ENCODE assay signal across 8 cellular contexts in genomic region chr17:77280304-77280910, GRCh38.
DNase-seq lines count a peak whose midpoint lies in the region; ATAC-seq and TF ChIP-seq lines count a peak whose summit lies in the region.

No MANE protein-coding gene starts in this region.

- DNase-seq in activated CD4-positive, alpha-beta memory T cell treated with anti-CD3 and anti-CD28 coated beads, Interleukin-2, amount 10 ng/mL, durations not matched to agents 7 days and 5 days: no peak
- no peak for DNase-seq in immature natural killer cell
- DNase-seq in tibial artery: no peak
- DNase-seq in KG1 (lab: John Stamatoyannopoulos, UW): no peak
- no peak for DNase-seq in anterior cingulate cortex (lab: John Stamatoyannopoulos, UW)

- ATAC-seq in HG02798 (IDR thresholded peaks at IDR 0.05; ENCODE audit: poor library complexity, unreplicated experiment) (peak; percentile 8), HG03469 (IDR thresholded peaks at IDR 0.05; ENCODE audit: unreplicated experiment) (no peak)

- H3K9me2 ChIP-seq in DOHH2 (replicated peaks; ENCODE audit: control insufficient read depth, low read length): no peaks in the 10 kb centered on the region

- CTCF ChIA-PET in activated CD4-positive, alpha-beta memory T cell treated with anti-CD3 and anti-CD28 coated beads, Interleukin-2, amount 10 ng/mL, durations not matched to agents 7 days and 5 days (lab: Charles Lee): no interaction called here

- H3K27me3 ChIP-seq in DOHH2 (ENCODE audit: control insufficient read depth, low read length): peaks cover 15% of the 10 kb centered on the region
- H3K27me3 ChIP-seq in tibial artery: peaks cover 0 to 44% of the 10 kb centered on the region in 2 donors

- H3K4me1 ChIP-seq in DOHH2 (ENCODE audit: control insufficient read depth, low read length): peaks cover 20% of the 10 kb centered on the region
- peaks cover 0 to 25% (median 12%) of the 10 kb centered on the region in 4 donors for H3K4me1 ChIP-seq in tibial artery

- H3K36me3 Mint-ChIP-seq in activated CD4-positive, alpha-beta memory T cell treated with anti-CD3 and anti-CD28 coated beads, Interleukin-2, amount 10 ng/mL, durations not matched to agents 7 days and 5 days (ENCODE audit: low read depth): no peaks in the 10 kb centered on the region
- H3K36me3 Mint-ChIP-seq in immature natural killer cell: no peaks in the 10 kb centered on the region

- peak overlapping the region; percentile 33; the same call in 1 of the 2 replicates for H3K4me3 ChIP-seq in DOHH2 (ENCODE audit: low read length)
- H3K4me3 ChIP-seq in tibial artery: peak overlapping the region; percentile 40 to 53

- H3K27me3 Mint-ChIP-seq in activated CD4-positive, alpha-beta memory T cell treated with anti-CD3 and anti-CD28 coated beads, Interleukin-2, amount 10 ng/mL, durations not matched to agents 7 days and 5 days: peaks cover 47% of the 10 kb centered on the region
- H3K27me3 Mint-ChIP-seq in immature natural killer cell (ENCODE audit: low read depth in 3 of 3): peaks cover 12 to 34% (median 24%) of the 10 kb centered on the region in 3 donors

- H3F3A ChIP-seq in DOHH2 (ENCODE audit: control insufficient read depth, insufficient read depth): no peaks in the 10 kb centered on the region

- H3K9me3 ChIP-seq in DOHH2 (ENCODE audit: control insufficient read depth, insufficient read depth, low read length): no peaks in the 10 kb centered on the region
- H3K9me3 ChIP-seq in tibial artery: no peaks in the 10 kb centered on the region

- POLR2A ChIA-PET in activated CD4-positive, alpha-beta memory T cell treated with anti-CD3 and anti-CD28 coated beads, Interleukin-2, amount 10 ng/mL, durations not matched to agents 7 days and 5 days (lab: Charles Lee): no interaction called here

- peak overlapping the region; percentile 42 for H3K27ac Mint-ChIP-seq in activated CD4-positive, alpha-beta memory T cell treated with anti-CD3 and anti-CD28 coated beads, Interleukin-2, amount 10 ng/mL, durations not matched to agents 7 days and 5 days
- H3K27ac Mint-ChIP-seq in immature natural killer cell: peak overlapping the region in 3 of 6 donors; percentile 46 to 72 (median 68)

- intact Hi-C loops in tibial artery (cut with DNase I; ENCODE audit: low total_unique reads): no loop called here

- peaks cover 27% of the 10 kb centered on the region for H3K79me2 ChIP-seq in DOHH2 (ENCODE audit: control insufficient read depth, low read length)

- H3K9me3 Mint-ChIP-seq in activated CD4-positive, alpha-beta memory T cell treated with anti-CD3 and anti-CD28 coated beads, Interleukin-2, amount 10 ng/mL, durations not matched to agents 7 days and 5 days: no peaks in the 10 kb centered on the region
- H3K9me3 Mint-ChIP-seq in immature natural killer cell: no peaks in the 10 kb centered on the region

- H3K36me3 ChIP-seq in DOHH2 (ENCODE audit: control insufficient read depth, low read length) (no peaks in the 10 kb centered on the region), tibial artery (no peaks in the 10 kb centered on the region)

- H3K4me3 Mint-ChIP-seq in activated CD4-positive, alpha-beta memory T cell treated with anti-CD3 and anti-CD28 coated beads, Interleukin-2, amount 10 ng/mL, durations not matched to agents 7 days and 5 days: peak overlapping the region; percentile 64
- peak overlapping the region; percentile 78 to 84 (median 80) for H3K4me3 Mint-ChIP-seq in immature natural killer cell

- H3K27ac ChIP-seq in DOHH2 (ENCODE audit: low read depth, low read length): no peak overlapping the region
- H3K27ac ChIP-seq in tibial artery: no peak overlapping the region

- H3K4me1 Mint-ChIP-seq in activated CD4-positive, alpha-beta memory T cell treated with anti-CD3 and anti-CD28 coated beads, Interleukin-2, amount 10 ng/mL, durations not matched to agents 7 days and 5 days: peaks cover 15% of the 10 kb centered on the region
- peaks cover 15 to 16% of the 10 kb centered on the region in 2 donors for H3K4me1 Mint-ChIP-seq in immature natural killer cell

- H3K4me2 ChIP-seq in DOHH2 (ENCODE audit: low read length): peak overlapping the region; percentile 49; the same call in 1 of the 2 replicates

- TF ChIP-seq CTCF in DOHH2 (IDR thresholded peaks at IDR 0.05; ENCODE audit: low read depth, low read length, poor library complexity, severe bottlenecking) (no peak), tibial artery (IDR thresholded peaks at IDR 0.05) (no peak)

- H4K20me1 ChIP-seq in DOHH2 (ENCODE audit: control insufficient read depth, insufficient read depth, low read depth, low read length): no peaks in the 10 kb centered on the region; the same call in 1 of the 2 replicates
